In the genomic region with DNA sequence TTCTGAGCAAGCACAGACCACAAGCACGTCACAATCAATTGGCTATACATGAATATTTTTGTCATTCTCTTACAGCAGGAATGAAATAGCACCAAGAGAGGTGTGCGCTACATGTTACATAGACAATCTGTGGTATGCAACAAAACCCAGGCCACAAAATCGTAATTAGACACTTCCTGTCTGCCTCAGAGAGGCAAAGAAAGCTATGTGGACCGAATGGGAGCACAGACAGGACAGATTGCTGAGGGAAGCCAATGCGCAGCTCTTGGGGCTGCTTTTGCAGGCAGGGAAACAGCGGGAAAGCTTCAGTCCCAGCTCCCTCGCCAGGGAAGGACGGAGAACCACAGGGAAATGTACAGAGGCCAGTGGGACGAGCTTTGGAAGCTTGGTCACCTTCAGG, we compare ENCODE assay signal across 1 cellular context.
TF ChIP-seq lines count a peak whose summit lies in the region.

No MANE protein-coding gene starts in this region.

TF ChIP-seq in SK-N-SH, 30 proteins besides CTCF, POLR2A, EP300 and RAD21 (continued from another document):
- TF ChIP-seq, protein P1, sequence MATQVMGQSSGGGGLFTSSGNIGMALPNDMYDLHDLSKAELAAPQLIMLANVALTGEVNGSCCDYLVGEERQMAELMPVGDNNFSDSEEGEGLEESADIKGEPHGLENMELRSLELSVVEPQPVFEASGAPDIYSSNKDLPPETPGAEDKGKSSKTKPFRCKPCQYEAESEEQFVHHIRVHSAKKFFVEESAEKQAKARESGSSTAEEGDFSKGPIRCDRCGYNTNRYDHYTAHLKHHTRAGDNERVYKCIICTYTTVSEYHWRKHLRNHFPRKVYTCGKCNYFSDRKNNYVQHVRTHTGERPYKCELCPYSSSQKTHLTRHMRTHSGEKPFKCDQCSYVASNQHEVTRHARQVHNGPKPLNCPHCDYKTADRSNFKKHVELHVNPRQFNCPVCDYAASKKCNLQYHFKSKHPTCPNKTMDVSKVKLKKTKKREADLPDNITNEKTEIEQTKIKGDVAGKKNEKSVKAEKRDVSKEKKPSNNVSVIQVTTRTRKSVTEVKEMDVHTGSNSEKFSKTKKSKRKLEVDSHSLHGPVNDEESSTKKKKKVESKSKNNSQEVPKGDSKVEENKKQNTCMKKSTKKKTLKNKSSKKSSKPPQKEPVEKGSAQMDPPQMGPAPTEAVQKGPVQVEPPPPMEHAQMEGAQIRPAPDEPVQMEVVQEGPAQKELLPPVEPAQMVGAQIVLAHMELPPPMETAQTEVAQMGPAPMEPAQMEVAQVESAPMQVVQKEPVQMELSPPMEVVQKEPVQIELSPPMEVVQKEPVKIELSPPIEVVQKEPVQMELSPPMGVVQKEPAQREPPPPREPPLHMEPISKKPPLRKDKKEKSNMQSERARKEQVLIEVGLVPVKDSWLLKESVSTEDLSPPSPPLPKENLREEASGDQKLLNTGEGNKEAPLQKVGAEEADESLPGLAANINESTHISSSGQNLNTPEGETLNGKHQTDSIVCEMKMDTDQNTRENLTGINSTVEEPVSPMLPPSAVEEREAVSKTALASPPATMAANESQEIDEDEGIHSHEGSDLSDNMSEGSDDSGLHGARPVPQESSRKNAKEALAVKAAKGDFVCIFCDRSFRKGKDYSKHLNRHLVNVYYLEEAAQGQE (IDR thresholded peaks at IDR 0.05; ENCODE audit: low read depth, low read length), result no peak
- TF ChIP-seq NRF1 (IDR thresholded peaks at IDR 0.05; ENCODE audit: low read depth, low read length) (no peak), TCF12 (IDR thresholded peaks at IDR 0.05) (no peak)
